1 cellular context compared by ENCODE assay signal in genomic region chr4:148557793-148558192, GRCh38.
TF ChIP-seq lines count a peak whose summit lies in the region.

No MANE protein-coding gene starts in this region.

TF ChIP-seq in GM23338, 12 proteins besides CTCF, POLR2A, EP300 and RAD21 (continued from another document):
- no peak for TF ChIP-seq ZNF462 (CRISPR knock-in tag; IDR thresholded peaks at IDR 0.05)
- TF ChIP-seq EZH2phosphoT487 (IDR thresholded peaks at IDR 0.05; ENCODE audit: unreplicated experiment) = no peak
- no peak for TF ChIP-seq POLR2AphosphoS5 (IDR thresholded peaks at IDR 0.05; ENCODE audit: low read depth)
- no peak for TF ChIP-seq REST (IDR thresholded peaks at IDR 0.05; ENCODE audit: unreplicated experiment)
- no peak for TF ChIP-seq ZNF114 (CRISPR knock-in tag; IDR thresholded peaks at IDR 0.05)
- TF ChIP-seq ZNF331 (CRISPR knock-in tag; IDR thresholded peaks at IDR 0.05; ENCODE audit: low read depth) = no peak
